8 cellular contexts compared by ENCODE assay signal in the genomic region with DNA sequence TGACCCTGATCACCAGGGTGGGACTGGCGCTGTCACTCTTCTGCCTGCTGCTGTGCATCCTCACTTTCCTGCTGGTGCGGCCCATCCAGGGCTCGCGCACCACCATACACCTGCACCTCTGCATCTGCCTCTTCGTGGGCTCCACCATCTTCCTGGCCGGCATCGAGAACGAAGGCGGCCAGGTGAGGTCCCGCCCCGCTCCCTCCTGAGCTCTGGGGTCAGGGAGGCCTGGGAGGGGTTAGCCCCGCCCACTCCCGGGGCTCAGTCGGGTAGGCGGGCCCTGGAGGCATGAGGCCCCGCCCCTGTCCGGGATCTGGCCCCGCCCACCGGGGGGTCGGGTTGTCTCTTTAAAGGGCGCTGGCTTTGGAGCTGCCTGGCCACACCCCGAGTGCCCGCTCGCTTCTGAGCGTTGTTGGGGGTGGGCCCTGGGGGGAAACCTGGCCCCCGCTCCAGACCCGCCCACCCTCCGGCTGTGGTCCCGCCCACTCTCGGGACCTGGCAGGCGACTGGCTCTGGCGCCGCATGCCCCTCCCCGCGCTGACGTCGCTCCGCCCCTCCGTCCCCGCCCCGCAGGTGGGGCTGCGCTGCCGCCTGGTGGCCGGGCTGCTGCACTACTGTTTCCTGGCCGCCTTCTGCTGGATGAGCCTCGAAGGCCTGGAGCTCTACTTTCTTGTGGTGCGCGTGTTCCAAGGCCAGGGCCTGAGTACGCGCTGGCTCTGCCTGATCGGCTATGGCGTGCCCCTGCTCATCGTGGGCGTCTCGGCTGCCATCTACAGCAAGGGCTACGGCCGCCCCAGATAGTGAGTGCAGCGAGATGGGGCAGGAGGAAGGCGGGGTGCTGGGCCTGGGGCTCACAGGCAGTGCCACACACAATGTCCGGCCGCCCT. TPM values are rescaled to one million over a fixed set of nuclear protein-coding genes. Genes with fewer than 3 reads are reported as not detected.
DNase-seq lines count a peak whose midpoint lies in the region; ATAC-seq and TF ChIP-seq lines count a peak whose summit lies in the region.

No MANE protein-coding gene starts in this region.

- no peak for TF ChIP-seq EP300 in gastroesophageal sphincter (IDR thresholded peaks at IDR 0.05)

- H3K36me3 ChIP-seq in Karpas-422 (ENCODE audit: insufficient read depth, low read length) (peaks cover 10% of the 10 kb centered on the region; the same call in 1 of the 2 replicates), gastroesophageal sphincter (peaks cover 0 to 92% of the 10 kb centered on the region in 2 donors)

- H3K9me2 ChIP-seq in Karpas-422 (replicated peaks; ENCODE audit: insufficient read depth, low read length), result no peaks in the 10 kb centered on the region

- DNase-seq in COR-L47 (lab: John Stamatoyannopoulos, UW) (peak; percentile 18), Karpas-422 (peak; percentile 98), SIG-M5 treated with dmso at 0.1 percent for 504 hours (lab: John Stamatoyannopoulos, UW; ENCODE audit: unreplicated experiment) (peak; percentile 82), nucleus accumbens (lab: John Stamatoyannopoulos, UW) (peak in 55 of 56 donors; percentile 52 to 94 (median 83)), substantia nigra (lab: John Stamatoyannopoulos, UW) (peak; percentile 40 to 94 (median 79))
- DNase-seq in activated naive CD4-positive, alpha-beta T cell (lab: John Stamatoyannopoulos, UW), result peak; percentile 73 to 84 (median 80)

- H3K9ac ChIP-seq in Karpas-422 (ENCODE audit: low read length), result no peak overlapping the region

- H4K20me1 ChIP-seq in Karpas-422 (ENCODE audit: insufficient read depth, low read depth, low read length), result peaks cover 17% of the 10 kb centered on the region

- ATAC-seq in GM21423 (IDR thresholded peaks at IDR 0.05; ENCODE audit: unreplicated experiment), result peak; percentile 51
- ATAC-seq in gastroesophageal sphincter, result peak; percentile 88

- H2AFZ ChIP-seq in Karpas-422 (ENCODE audit: low read length), result no peak overlapping the region

- H3K4me1 ChIP-seq in Karpas-422 (ENCODE audit: low read length) (peaks cover 12% of the 10 kb centered on the region), gastroesophageal sphincter (peaks cover 0 to 18% (median 0%) of the 10 kb centered on the region in 3 donors)

- H3K79me2 ChIP-seq in Karpas-422 (ENCODE audit: low read length), result no peaks in the 10 kb centered on the region

- H3K4me3 ChIP-seq in Karpas-422 (ENCODE audit: low read length) (no peak overlapping the region), gastroesophageal sphincter (peak overlapping the region in 1 of 2 donors; percentile 40)

- H3K9me3 ChIP-seq in Karpas-422 (ENCODE audit: low read length), result no peaks in the 10 kb centered on the region
- no peaks in the 10 kb centered on the region for H3K9me3 ChIP-seq in gastroesophageal sphincter

- TF ChIP-seq CTCF in gastroesophageal sphincter (IDR thresholded peaks at IDR 0.05), result peak in 3 of 4 experiments; percentile 94 to 99 (median 98)

- H3K27ac ChIP-seq in Karpas-422 (ENCODE audit: low read length) (no peak overlapping the region), gastroesophageal sphincter (peak overlapping the region; percentile 2 to 88 (median 81)), substantia nigra (ENCODE audit: low read depth, low read length, poor library complexity, severe bottlenecking) (peak overlapping the region; percentile 64)

- 100% methylated on average over 1 of the region's 61 CpGs; no CpG with 5 or more reads in 1 of the 2 donors for WGBS in gastroesophageal sphincter (ENCODE audit: low coverage in 1 of 2), 2 donors

- H3K4me2 ChIP-seq in Karpas-422 (ENCODE audit: low read depth, low read length, poor library complexity, severe bottlenecking), result no peak overlapping the region

- TF ChIP-seq POLR2A in gastroesophageal sphincter (IDR thresholded peaks at IDR 0.05), result no peak

- H3K27me3 ChIP-seq in Karpas-422 (ENCODE audit: low read length) (no peaks in the 10 kb centered on the region), gastroesophageal sphincter (no peaks in the 10 kb centered on the region)

RNA-seq across cellular contexts. Expression of gene DDX39A, which starts 13.1 kb away (rescaled TPM):
- total RNA-seq in Karpas-422 (2014; rRNA removed; shearing (Covaris generic); ENCODE audit: low replicate concordance), result 92.4 and 151 TPM in 2 replicates
- total RNA-seq in gastroesophageal sphincter, result 10 to 100 TPM; 31.4 to 55.5 (median 43.4) TPM

RNA-seq across cellular contexts. Expression of gene ADGRE5, which starts 24.8 kb away (rescaled TPM):
- not detected in 2 replicates for total RNA-seq in Karpas-422 (2014; rRNA removed; shearing (Covaris generic); ENCODE audit: low replicate concordance)
- total RNA-seq in gastroesophageal sphincter, result 10 to 100 TPM; 47.7 to 86.7 (median 66.1) TPM

RNA-seq across cellular contexts. Expression of gene PKN1, which starts 27.1 kb away (rescaled TPM):
- total RNA-seq in Karpas-422 (2014; rRNA removed; shearing (Covaris generic); ENCODE audit: low replicate concordance), result 66.3 and 186 TPM in 2 replicates
- 100 to 1,000 TPM in 3 of 4 donors, 10 to 100 TPM in 1; 98.2 to 286 (median 139) TPM for total RNA-seq in gastroesophageal sphincter

Comparison
In these comparisons a context has a peak if more than half of its experiments do, and no peak if none do; other contexts are left out.
1. DNase-seq: peak in every context shown above with its lines; median percentile 98 in Karpas-422; 83 in nucleus accumbens; 82 in SIG-M5 treated with dmso at 0.1 percent for 504 hours; 80 in activated naive CD4-positive, alpha-beta T cell; 79 in substantia nigra; 18 in COR-L47.
2. RNA of gene ADGRE5, which starts 24.8 kb away (total RNA-seq): 47.7 to 86.7 TPM in gastroesophageal sphincter; not detected in Karpas-422; every median in the first group is over 10 times any median in the second.